Comparison of ENCODE assay signal across 8 cellular contexts in genomic region chr10:16520900-16521299, GRCh38. TPM values are rescaled to one million over a fixed set of nuclear protein-coding genes. Genes with fewer than 3 reads are reported as not detected.
DNase-seq lines count a peak whose midpoint lies in the region; ATAC-seq, FAIRE-seq and TF ChIP-seq lines count a peak whose summit lies in the region.

No MANE protein-coding gene starts in this region.

- H3K9ac ChIP-seq in keratinocyte (ENCODE audit: control insufficient read depth, extremely low read depth, insufficient read depth, low read length), result no peak overlapping the region

- H2AFZ ChIP-seq in keratinocyte (ENCODE audit: control insufficient read depth, low read length), result peak overlapping the region; percentile 10

- no peaks in the 10 kb centered on the region for H3K9me3 ChIP-seq in keratinocyte (ENCODE audit: control insufficient read depth, low read depth, low read length)

- no peak overlapping the region for H3K27ac Mint-ChIP-seq in stimulated activated effector memory CD8-positive, alpha-beta T cell treated with anti-CD3 and anti-CD28 coated beads, Interleukin-12 subunit alpha, Interleukin-12 subunit beta, amount 100 ng/mL, for 72 hours

- dilution Hi-C loops in keratinocyte (cut with MboI; ENCODE audit: extremely low pct_ligation_motif_present, low sequenced_read_pairs), result no loop called here

- no peaks in the 10 kb centered on the region for H3K36me3 ChIP-seq in keratinocyte (ENCODE audit: control insufficient read depth in 2 of 2, extremely low read depth in 1 of 2, insufficient read depth in 2 of 2, low read length in 2 of 2)

- no peaks in the 10 kb centered on the region for H3K9me3 Mint-ChIP-seq in stimulated activated effector memory CD8-positive, alpha-beta T cell treated with anti-CD3 and anti-CD28 coated beads, Interleukin-12 subunit alpha, Interleukin-12 subunit beta, amount 100 ng/mL, for 72 hours

- no peaks in the 10 kb centered on the region for H4K20me1 ChIP-seq in keratinocyte (ENCODE audit: control insufficient read depth, extremely low read depth, insufficient read depth, low read length)

- TF ChIP-seq CTCF in GM12864 (IDR thresholded peaks at IDR 0.05; ENCODE audit: low read depth, low read length, missing control alignments) (peak; percentile 40), keratinocyte (optimal IDR thresholded peaks at IDR 0.05 in 1 of 3, IDR thresholded peaks at IDR 0.05 in 1 of 3, conservative IDR thresholded peaks at IDR 0.05 in 1 of 3; ENCODE audit: extremely low read depth in 1 of 3, insufficient read depth in 2 of 3, low read length in 3 of 3) (peak in 2 of 3 experiments; percentile 28 to 40)

- H3K4me1 ChIP-seq in keratinocyte (ENCODE audit: control insufficient read depth, extremely low read depth, insufficient read depth, low read length), result no peaks in the 10 kb centered on the region

- H3K27ac ChIP-seq in keratinocyte (ENCODE audit: control insufficient read depth, insufficient read depth, low read length), result no peak overlapping the region

- H3K4me2 ChIP-seq in keratinocyte (ENCODE audit: control insufficient read depth, extremely low read depth, insufficient read depth, low read depth, low read length), result peak overlapping the region; percentile 69

- H3K79me2 ChIP-seq in keratinocyte (ENCODE audit: control insufficient read depth, insufficient read depth, low read length), result no peaks in the 10 kb centered on the region

- DNase-seq in GM12864 (ENCODE audit: low read depth) (no peak), NCI-H526 treated with DMSO at 0.1 percent for 48 hours (lab: John Stamatoyannopoulos, UW) (peak; percentile 12), astrocyte of the hippocampus (ENCODE audit: low read depth, low spot score) (peak; percentile 49), keratinocyte (ENCODE audit: low read depth, low spot score) (no peak), NCI-H2196 treated with DMSO at 0.1 percent for 48 hours (lab: John Stamatoyannopoulos, UW; ENCODE audit: unreplicated experiment) (no peak)
- DNase-seq in stimulated activated effector memory CD8-positive, alpha-beta T cell treated with anti-CD3 and anti-CD28 coated beads, Interleukin-12 subunit alpha, Interleukin-12 subunit beta, amount 100 ng/mL, for 72 hours (ENCODE audit: low spot score in 2 of 2), result peak; percentile 20 to 74

- peak; percentile 63 for ATAC-seq in GM21717 (IDR thresholded peaks at IDR 0.05; ENCODE audit: unreplicated experiment)
- ATAC-seq in stimulated activated effector memory CD8-positive, alpha-beta T cell treated with anti-CD3 and anti-CD28 coated beads, Interleukin-12 subunit alpha, Interleukin-12 subunit beta, amount 100 ng/mL, for 72 hours, result peak; percentile 76
- ATAC-seq in GM18520 (IDR thresholded peaks at IDR 0.05; ENCODE audit: unreplicated experiment), result no peak

- H3K36me3 Mint-ChIP-seq in stimulated activated effector memory CD8-positive, alpha-beta T cell treated with anti-CD3 and anti-CD28 coated beads, Interleukin-12 subunit alpha, Interleukin-12 subunit beta, amount 100 ng/mL, for 72 hours, result peaks cover 12% of the 10 kb centered on the region

- H3K4me3 ChIP-seq in GM12864 (ENCODE audit: low read depth, low read length) (peak overlapping the region; percentile 47), keratinocyte (ENCODE audit: control insufficient read depth in 2 of 3, extremely low read depth in 1 of 3, insufficient read depth in 2 of 3, low read depth in 1 of 3, low read length in 3 of 3) (peak overlapping the region; percentile 21 to 68 (median 55))

- no peak for FAIRE-seq in keratinocyte (lab: Jason Lieb, UNC)

- H3K9me1 ChIP-seq in keratinocyte (ENCODE audit: control insufficient read depth, extremely low read depth, insufficient read depth, low read length), result no peaks in the 10 kb centered on the region

- peaks cover 36% of the 10 kb centered on the region for H3K27me3 ChIP-seq in keratinocyte (ENCODE audit: control insufficient read depth, extremely low read depth, insufficient read depth, low read length)

- H3K4me3 Mint-ChIP-seq in stimulated activated effector memory CD8-positive, alpha-beta T cell treated with anti-CD3 and anti-CD28 coated beads, Interleukin-12 subunit alpha, Interleukin-12 subunit beta, amount 100 ng/mL, for 72 hours, result peak overlapping the region; percentile 74

- H3K4me1 Mint-ChIP-seq in stimulated activated effector memory CD8-positive, alpha-beta T cell treated with anti-CD3 and anti-CD28 coated beads, Interleukin-12 subunit alpha, Interleukin-12 subunit beta, amount 100 ng/mL, for 72 hours, result peaks cover 8% of the 10 kb centered on the region

RNA-seq across cellular contexts. Expression of gene C1QL3, which starts 0.8 kb away (rescaled TPM):
- polyA plus RNA-seq in keratinocyte, result 0.03 TPM in 1 of 3 replicates, not detected in the others
- not detected for polyA plus RNA-seq in keratinocyte (2011; ENCODE audit: low read depth)
- polyA plus RNA-seq in keratinocyte (2011; cell fraction: cytosol; rRNA removed), result not detected in 2 replicates
- not detected in 2 replicates for polyA plus RNA-seq in keratinocyte (2011; cell fraction: nucleus; rRNA removed)
- polyA plus RNA-seq in keratinocyte (2012; ENCODE audit: low replicate concordance), result 0.20 and 0.54 TPM in 2 replicates
- not detected in 3 replicates for polyA minus RNA-seq in keratinocyte
- polyA minus RNA-seq in keratinocyte (2011; cell fraction: cytosol; rRNA and poly(A)+ RNA removed), result not detected
- not detected in 2 replicates for polyA minus RNA-seq in keratinocyte (2011; cell fraction: nucleus; rRNA and poly(A)+ RNA removed)

Comparison
In these comparisons a context has a peak if more than half of its experiments do, and no peak if none do; other contexts are left out.
1. DNase-seq: peak in NCI-H526 treated with DMSO at 0.1 percent for 48 hours (single experiment), astrocyte of the hippocampus (single experiment) and stimulated activated effector memory CD8-positive, alpha-beta T cell treated with anti-CD3 and anti-CD28 coated beads, Interleukin-12 subunit alpha, Interleukin-12 subunit beta, amount 100 ng/mL, for 72 hours (2 of 2); none in GM12864 (single experiment), keratinocyte (single experiment) and NCI-H2196 treated with DMSO at 0.1 percent for 48 hours (single experiment).